In genomic region chr9:38380230-38380871, GRCh38 we compare ENCODE assay signal across 1 cellular context.
TF ChIP-seq lines count a peak whose summit lies in the region.

No MANE protein-coding gene starts in this region.

TF ChIP-seq in SK-N-SH treated with all-trans-retinoic acid at 6 μM for 48 hours, 23 proteins besides CTCF, POLR2A, EP300 and RAD21 (continued from another document):
- TF ChIP-seq TCF4 (CRISPR knock-in tag; IDR thresholded peaks at IDR 0.05; ENCODE audit: borderline replicate concordance) (no peak), RARB (CRISPR knock-in tag; IDR thresholded peaks at IDR 0.05) (no peak), ZFP3 (CRISPR knock-in tag; IDR thresholded peaks at IDR 0.05) (no peak), GLIS3 (CRISPR knock-in tag; IDR thresholded peaks at IDR 0.05) (no peak), ISL1 (CRISPR knock-in tag; IDR thresholded peaks at IDR 0.05) (no peak), CSRNP3 (CRISPR knock-in tag; IDR thresholded peaks at IDR 0.05) (no peak)
